Comparison of ENCODE assay signal across 22 cellular contexts in the genomic region with DNA sequence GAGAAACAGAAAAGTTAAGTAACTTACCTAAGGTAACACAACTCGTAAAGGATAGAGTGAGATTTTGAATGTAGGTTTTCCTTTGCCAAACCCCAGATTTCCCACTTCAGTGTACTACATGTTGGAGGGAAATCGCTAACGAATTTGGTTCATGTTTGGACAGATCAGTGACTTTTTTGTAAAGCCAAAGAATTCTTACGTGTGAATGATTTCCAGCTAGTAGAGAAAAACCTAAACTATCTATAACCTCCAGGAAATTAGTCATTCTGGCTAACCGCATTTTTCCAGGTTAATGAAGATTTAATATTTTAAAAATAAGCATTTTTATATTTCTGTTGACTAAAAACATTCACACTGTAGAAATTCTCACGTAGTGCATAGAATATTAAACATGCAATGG. TPM values are rescaled to one million over a fixed set of nuclear protein-coding genes. Genes with fewer than 3 reads are reported as not detected.
"Had no signal": no experiment of that assay in that cellular context is flagged by ENCODE, and none has a peak within 500 bp of the region (broad histone marks: within the 10 kb centered on the region; RNA-seq: fewer than 3 reads in every experiment).

No MANE protein-coding gene starts in this region.

- H3K36me3 ChIP-seq: gastrocnemius medialis, heart left ventricle, prostate gland, right atrium auricular region, tibial artery had no signal

- H3K4me3 ChIP-seq: coronary artery, gastrocnemius medialis, heart left ventricle, hepatocyte, lung, prostate gland, right atrium auricular region, testis, tibial artery had no signal

- H3K4me2 ChIP-seq: hepatocyte had no signal

- DNase-seq: dermis blood vessel endothelial cell; effector memory CD4-positive, alpha-beta T cell; gastrocnemius medialis; heart left ventricle; kidney; mesendoderm; midbrain; naive thymus-derived CD4-positive, alpha-beta T cell; nephron progenitor cell; nucleus accumbens; stimulated activated CD4-positive, alpha-beta T cell treated with anti-CD3 and anti-CD28 coated beads, Interleukin-2, amount 100 ng/mL, for 24 hours; stimulated activated CD4-positive, alpha-beta T cell treated with anti-CD3 and anti-CD28 coated beads, Interleukin-4, amount 100 ng/mL, for 24 hours; stimulated activated naive CD4-positive, alpha-beta T cell treated with Interleukin-2 at 50 U/mL for 16 hours; substantia nigra; testis; tibial artery had no signal

- H3K9me3 ChIP-seq: heart left ventricle, prostate gland, right atrium auricular region, testis, tibial artery had no signal

- H3K27ac ChIP-seq: coronary artery, gastrocnemius medialis, heart left ventricle, hepatocyte, prostate gland, right atrium auricular region, testis, tibial artery had no signal

- H2AFZ ChIP-seq: hepatocyte had no signal

- FAIRE-seq: endothelial cell of umbilical vein, kidney had no signal

- H3K4me1 ChIP-seq: gastrocnemius medialis, prostate gland, testis, tibial artery had no signal

- H3K27me3 ChIP-seq: gastrocnemius medialis, heart left ventricle, hepatocyte, right atrium auricular region, testis, tibial artery had no signal

- H3K79me2 ChIP-seq: hepatocyte had no signal

RNA-seq across cellular contexts. Expression of a gene that starts 7.2 kb away (rescaled TPM):
- total RNA-seq: naive thymus-derived CD4-positive, alpha-beta T cell had no signal
- polyA plus RNA-seq: naive thymus-derived CD4-positive, alpha-beta T cell had no signal
